In genomic region chr5:156401802-156402201, GRCh38 we compare ENCODE assay signal across 12 cellular contexts.
A peak's percentile ranks its signal among the peaks of the same experiment; 100 is the strongest.
DNase-seq lines count a peak whose midpoint lies in the region; ATAC-seq, FAIRE-seq and TF ChIP-seq lines count a peak whose summit lies in the region.
"Had no signal": no experiment of that assay in that cellular context is flagged by ENCODE, and none has a peak within 500 bp of the region (broad histone marks: within the 10 kb centered on the region; RNA-seq: fewer than 3 reads in every experiment).

No MANE protein-coding gene starts in this region.

- no peaks in the 10 kb centered on the region for H3K4me1 ChIP-seq in small intestine (ENCODE audit: control insufficient read depth in 2 of 2, insufficient read depth in 1 of 2, low read depth in 1 of 2, low read length in 1 of 2)

- TF ChIP-seq POLR2A in GM12891 (IDR thresholded peaks at IDR 0.05; ENCODE audit: low read depth, low read length), result no peak

- no peak for FAIRE-seq in GM12891 (lab: Jason Lieb, UNC)
- no peak for FAIRE-seq in small intestine (lab: Jason Lieb, UNC)

- H3K9me3 Mint-ChIP-seq in T-cell, result no peaks in the 10 kb centered on the region
- H3K9me3 Mint-ChIP-seq: activated CD4-positive, alpha-beta T cell treated with anti-CD3 and anti-CD28 coated beads, Interleukin-2, amount 10 ng/mL, durations not matched to agents 7 days and 5 days; activated naive CD4-positive, alpha-beta T cell treated with anti-CD3 and anti-CD28 coated beads, Interleukin-2, amount 50 U/mL, for 24 hours had no signal

- H3K4me3 ChIP-seq in small intestine (ENCODE audit: low read depth in 1 of 2, low read length in 2 of 2), result no peak overlapping the region

- peaks cover 0 to 14% (median 8%) of the 10 kb centered on the region in 3 donors for H3K4me1 Mint-ChIP-seq in T-cell
- H3K4me1 Mint-ChIP-seq: activated naive CD4-positive, alpha-beta T cell treated with anti-CD3 and anti-CD28 coated beads, Interleukin-2, amount 50 U/mL, for 24 hours had no signal

- CTCF ChIA-PET in T-cell (lab: Charles Lee), result interaction anchor here in 1 of 2 donors (0.6 kb wide), 1 partner anchor 702 kb away, joined by 3 read pairs; no protein-coding TSS in a partner anchor

- H3K27ac Mint-ChIP-seq in T-cell, result peak overlapping the region in 1 of 2 donors; percentile 21
- H3K27ac Mint-ChIP-seq: activated CD4-positive, alpha-beta T cell treated with anti-CD3 and anti-CD28 coated beads, Interleukin-2, amount 10 ng/mL, durations not matched to agents 7 days and 5 days; progenitor cell of endocrine pancreas had no signal

- no peaks in the 10 kb centered on the region for H3K36me3 ChIP-seq in small intestine (ENCODE audit: control insufficient read depth in 2 of 2, insufficient read depth in 2 of 2, low read length in 2 of 2)

- no peak for DNase-seq in GM12891 (ENCODE audit: insufficient read length, low spot score)
- DNase-seq in T-cell, result no peak
- no peak for DNase-seq in small intestine
- DNase-seq: activated CD4-positive, alpha-beta T cell treated with anti-CD3 and anti-CD28 coated beads, Interleukin-2, amount 10 ng/mL, durations not matched to agents 7 days and 5 days had no signal

- WGBS in small intestine, 3 donors, result 73 to 75% (median 73%) methylated on average over 4 of the region's 4 CpGs

- no peak overlapping the region for H3K27ac ChIP-seq in small intestine (ENCODE audit: low read depth in 1 of 2, low read length in 1 of 2)
- H3K27ac ChIP-seq: C4-2B had no signal

- H3K27me3 ChIP-seq in small intestine (ENCODE audit: control insufficient read depth in 2 of 2, insufficient read depth in 2 of 2, low read length in 2 of 2), result no peaks in the 10 kb centered on the region

- no peaks in the 10 kb centered on the region for H3K36me3 Mint-ChIP-seq in T-cell
- H3K36me3 Mint-ChIP-seq: activated naive CD4-positive, alpha-beta T cell treated with anti-CD3 and anti-CD28 coated beads, Interleukin-2, amount 50 U/mL, for 24 hours had no signal

- no peaks in the 10 kb centered on the region for H3K9me3 ChIP-seq in small intestine (ENCODE audit: control insufficient read depth, low read depth)

- peak overlapping the region; percentile 18 to 70 (median 22) for H3K4me3 Mint-ChIP-seq in T-cell
- H3K4me3 Mint-ChIP-seq: activated CD4-positive, alpha-beta T cell treated with anti-CD3 and anti-CD28 coated beads, Interleukin-2, amount 10 ng/mL, durations not matched to agents 7 days and 5 days; activated naive CD4-positive, alpha-beta T cell treated with anti-CD3 and anti-CD28 coated beads, Interleukin-2, amount 50 U/mL, for 24 hours had no signal

- ATAC-seq in GM19023 (IDR thresholded peaks at IDR 0.05; ENCODE audit: unreplicated experiment), result peak; percentile 13
- ATAC-seq in HG02870 (IDR thresholded peaks at IDR 0.05; ENCODE audit: unreplicated experiment), result peak; percentile 6
- no peak for ATAC-seq in T-cell (replicated peaks in 1 of 4)
- no peak for ATAC-seq in HG03565 (IDR thresholded peaks at IDR 0.05; ENCODE audit: unreplicated experiment)
- no peak for ATAC-seq in HG03442 (IDR thresholded peaks at IDR 0.05; ENCODE audit: unreplicated experiment)
- no peak for ATAC-seq in GM21786 (IDR thresholded peaks at IDR 0.05; ENCODE audit: unreplicated experiment)

- peaks cover 0 to 15% of the 10 kb centered on the region in 2 donors for H3K27me3 Mint-ChIP-seq in T-cell
- H3K27me3 Mint-ChIP-seq: activated CD4-positive, alpha-beta T cell treated with anti-CD3 and anti-CD28 coated beads, Interleukin-2, amount 10 ng/mL, durations not matched to agents 7 days and 5 days; progenitor cell of endocrine pancreas had no signal

- POLR2A ChIA-PET in T-cell (lab: Charles Lee), result no interaction called here

TF ChIP-seq in GM12891, 5 proteins besides CTCF, POLR2A, EP300 and RAD21:
- TF ChIP-seq SPI1 (IDR thresholded peaks at IDR 0.05; ENCODE audit: low read depth, low read length) (no peak), POU2F2 (IDR thresholded peaks at IDR 0.05; ENCODE audit: low read depth, low read length) (peak; percentile 66; the same call in 1 of the 2 replicates)

Comparison
In these comparisons a context has a peak if more than half of its experiments do, and no peak if none do; other contexts are left out.
1. ATAC-seq: peak in GM19023 (single experiment) and HG02870 (single experiment); none in T-cell (0 of 4), HG03565 (single experiment), HG03442 (single experiment) and GM21786 (single experiment).